ENCODE assay signal across 8 cellular contexts in genomic region chr22:20919718-20920117, GRCh38. TPM values are rescaled to one million over a fixed set of nuclear protein-coding genes. Genes with fewer than 3 reads are reported as not detected.
A peak's percentile ranks its signal among the peaks of the same experiment; 100 is the strongest.
DNase-seq lines count a peak whose midpoint lies in the region; ATAC-seq and TF ChIP-seq lines count a peak whose summit lies in the region.

No MANE protein-coding gene starts in this region.

- H3K27ac Mint-ChIP-seq in activated CD8-positive, alpha-beta T cell treated with anti-CD3 and anti-CD28 coated beads for 36 hours: no peak overlapping the region
- H3K27ac Mint-ChIP-seq in stimulated activated naive B cell treated with anti-CD40 and anti-IgM and Interleukin-4, amounts not matched to agents 10 μg/mL and 1 μg/mL and 100 μg/mL, for 72 hours: no peak overlapping the region

- H3K27me3 Mint-ChIP-seq in activated CD8-positive, alpha-beta T cell treated with anti-CD3 and anti-CD28 coated beads for 36 hours: no peaks in the 10 kb centered on the region
- H3K27me3 Mint-ChIP-seq in stimulated activated naive B cell treated with anti-CD40 and anti-IgM and Interleukin-4, amounts not matched to agents 10 μg/mL and 1 μg/mL and 100 μg/mL, for 72 hours: no peaks in the 10 kb centered on the region

- H3K4me1 ChIP-seq in iPS-18a (ENCODE audit: control insufficient read depth, low read depth, low read length): peaks cover 9% of the 10 kb centered on the region

- no peak for TF ChIP-seq CTCF in activated CD8-positive, alpha-beta T cell treated with anti-CD3 and anti-CD28 coated beads for 36 hours (IDR thresholded peaks at IDR 0.05)

- H3K9ac ChIP-seq in iPS-18a (ENCODE audit: low read length): peak overlapping the region; percentile 57

- CTCF ChIA-PET in activated CD8-positive, alpha-beta T cell treated with anti-CD3 and anti-CD28 coated beads for 36 hours (lab: Charles Lee): interaction anchor here (1.1 to 1.5 kb wide), 2 partner anchors 8 to 9 kb away, joined by 3 read pairs; no protein-coding TSS in a partner anchor

- H3K27me3 ChIP-seq in iPS-18a (ENCODE audit: control insufficient read depth, insufficient read depth, low read length): no peaks in the 10 kb centered on the region

- no peaks in the 10 kb centered on the region for H3K9me3 ChIP-seq in iPS-18a (ENCODE audit: control insufficient read depth, low read depth, low read length)

- H3K36me3 Mint-ChIP-seq in activated CD8-positive, alpha-beta T cell treated with anti-CD3 and anti-CD28 coated beads for 36 hours (ENCODE audit: low read depth): peaks cover 45% of the 10 kb centered on the region
- H3K36me3 Mint-ChIP-seq in stimulated activated naive B cell treated with anti-CD40 and anti-IgM and Interleukin-4, amounts not matched to agents 10 μg/mL and 1 μg/mL and 100 μg/mL, for 72 hours: peaks cover 11 to 26% of the 10 kb centered on the region in 2 donors

- H3K4me3 ChIP-seq in iPS-18a (ENCODE audit: low read length): peak overlapping the region; percentile 75

- ATAC-seq in activated CD8-positive, alpha-beta T cell treated with anti-CD3 and anti-CD28 coated beads for 36 hours: no peak
- no peak for ATAC-seq in stimulated activated naive B cell treated with anti-CD40 and anti-IgM and Interleukin-4, amounts not matched to agents 10 μg/mL and 1 μg/mL and 100 μg/mL, for 72 hours (replicated peaks)
- no peak for ATAC-seq in HG02571 (IDR thresholded peaks at IDR 0.05; ENCODE audit: unreplicated experiment)
- no peak for ATAC-seq in HG02840 (IDR thresholded peaks at IDR 0.05; ENCODE audit: low FRiP score, unreplicated experiment)

- DNase-seq in NCI-H82 (lab: John Stamatoyannopoulos, UW): peak; percentile 2
- no peak for DNase-seq in NCI-H82 treated with DMSO at 0.1 percent for 48 hours (lab: John Stamatoyannopoulos, UW; ENCODE audit: unreplicated experiment)
- no peak for DNase-seq in activated CD8-positive, alpha-beta T cell treated with anti-CD3 and anti-CD28 coated beads for 36 hours
- no peak for DNase-seq in stimulated activated naive B cell treated with anti-CD40 and anti-IgM and Interleukin-4, amounts not matched to agents 10 μg/mL and 1 μg/mL and 100 μg/mL, for 72 hours
- no peak for DNase-seq in NCI-H524 (lab: John Stamatoyannopoulos, UW)

- no peaks in the 10 kb centered on the region for H3K36me3 ChIP-seq in iPS-18a (ENCODE audit: control insufficient read depth, low read depth, low read length)

- H3K27ac ChIP-seq in iPS-18a (ENCODE audit: low read length): no peak overlapping the region

- no peaks in the 10 kb centered on the region for H3K9me3 Mint-ChIP-seq in activated CD8-positive, alpha-beta T cell treated with anti-CD3 and anti-CD28 coated beads for 36 hours
- no peaks in the 10 kb centered on the region for H3K9me3 Mint-ChIP-seq in stimulated activated naive B cell treated with anti-CD40 and anti-IgM and Interleukin-4, amounts not matched to agents 10 μg/mL and 1 μg/mL and 100 μg/mL, for 72 hours

- POLR2A ChIA-PET in activated CD8-positive, alpha-beta T cell treated with anti-CD3 and anti-CD28 coated beads for 36 hours (lab: Charles Lee): no interaction called here

- H3K4me3 Mint-ChIP-seq in activated CD8-positive, alpha-beta T cell treated with anti-CD3 and anti-CD28 coated beads for 36 hours: peak overlapping the region; percentile 99
- peak overlapping the region; percentile 93 to 97 for H3K4me3 Mint-ChIP-seq in stimulated activated naive B cell treated with anti-CD40 and anti-IgM and Interleukin-4, amounts not matched to agents 10 μg/mL and 1 μg/mL and 100 μg/mL, for 72 hours

- H3K4me1 Mint-ChIP-seq in activated CD8-positive, alpha-beta T cell treated with anti-CD3 and anti-CD28 coated beads for 36 hours (ENCODE audit: low read depth): peaks cover 31% of the 10 kb centered on the region
- H3K4me1 Mint-ChIP-seq in stimulated activated naive B cell treated with anti-CD40 and anti-IgM and Interleukin-4, amounts not matched to agents 10 μg/mL and 1 μg/mL and 100 μg/mL, for 72 hours: peaks cover 29 to 51% of the 10 kb centered on the region in 2 donors

- intact Hi-C loops in activated CD8-positive, alpha-beta T cell treated with anti-CD3 and anti-CD28 coated beads for 36 hours (cut with micrococcal nuclease): loop anchor here (10.0 kb wide), 1 partner anchor 55 kb away; no protein-coding TSS in a partner anchor

RNA-seq across cellular contexts. Expression of gene CRKL, which starts 2.5 kb away (rescaled TPM):
- 100 to 1,000 TPM in 1 of 2 experiments, 10 to 100 TPM in 1; 99.1 to 102 TPM for total RNA-seq in activated CD8-positive, alpha-beta T cell treated with anti-CD3 and anti-CD28 coated beads for 36 hours

RNA-seq across cellular contexts. Expression of gene AIFM3, which starts 47.3 kb away (rescaled TPM):
- total RNA-seq in activated CD8-positive, alpha-beta T cell treated with anti-CD3 and anti-CD28 coated beads for 36 hours: under 1 TPM; 0.25 to 0.40 TPM
